In the genomic region with DNA sequence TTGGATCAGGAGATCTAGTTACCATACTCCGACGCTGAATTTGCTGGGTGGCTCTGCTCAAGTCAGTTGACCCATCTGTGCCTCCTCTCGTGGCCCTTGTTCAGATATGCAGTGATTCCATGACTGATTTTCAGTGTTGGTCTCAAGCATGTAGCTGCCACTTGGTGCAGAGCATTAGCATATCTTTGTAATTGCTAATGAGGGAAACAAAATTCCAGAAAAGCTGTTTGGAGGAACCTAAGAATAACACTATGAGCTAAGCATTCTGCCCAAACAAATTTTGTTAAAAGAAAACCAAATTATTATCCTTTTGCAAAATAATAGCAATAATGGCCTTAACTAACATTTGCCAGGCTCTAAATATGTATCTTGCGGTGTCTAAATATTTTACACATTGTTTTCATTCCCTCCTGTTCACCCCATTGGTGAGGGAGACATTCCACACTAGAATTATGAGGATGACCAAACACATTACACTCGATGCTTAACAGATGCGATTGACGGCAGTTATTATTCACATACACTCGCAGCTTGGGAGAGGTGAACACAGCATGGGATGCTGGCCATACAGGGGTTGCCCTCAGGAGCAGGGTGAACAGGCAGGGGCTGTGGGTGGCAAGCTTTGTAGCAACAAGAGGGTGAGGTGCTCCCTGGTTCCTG, we compare ENCODE assay signal across 15 cellular contexts.
"Had no signal": no experiment of that assay in that cellular context is flagged by ENCODE, and none has a peak within 500 bp of the region (broad histone marks: within the 10 kb centered on the region; RNA-seq: fewer than 3 reads in every experiment).

No MANE protein-coding gene starts in this region.

- H3K27ac ChIP-seq: cardiac muscle cell, pancreas, sigmoid colon, uterus had no signal

- DNase-seq: activated CD4-positive, alpha-beta T cell treated with anti-CD3 and anti-CD28 coated beads for 1 hour; activated CD4-positive, alpha-beta T cell treated with anti-CD3 and anti-CD28 coated beads, Interleukin-2, amount 50 U/mL, for 48 hours; activated naive CD4-positive, alpha-beta T cell treated with Interleukin-2 at 50 U/mL for 16 hours; glutamatergic neuron; immature natural killer cell; sigmoid colon; stimulated activated CD4-positive, alpha-beta T cell treated with anti-CD3 and anti-CD28 coated beads, Interleukin-12 subunit alpha, Interleukin-12 subunit beta, amount 100 ng/mL, for 4 hours; stimulated activated CD4-positive, alpha-beta T cell treated with anti-CD3 and anti-CD28 coated beads, Interleukin-2, amount 100 ng/mL, for 24 hours; T-cell; T-helper 9 cell; uterus had no signal

- H3K27ac Mint-ChIP-seq: activated T-helper 17 cell treated with anti-CD3 and anti-CD28 coated beads, Interleukin-2, amount 50 U/mL, for 72 hours; immature natural killer cell had no signal

- H3K27me3 ChIP-seq: cardiac muscle cell, pancreas, uterus had no signal

- H3K4me1 ChIP-seq: pancreas, sigmoid colon, uterus had no signal

- H3K4me1 Mint-ChIP-seq: immature natural killer cell had no signal

- H3K4me3 Mint-ChIP-seq: activated T-helper 17 cell treated with anti-CD3 and anti-CD28 coated beads, Interleukin-2, amount 50 U/mL, for 72 hours; immature natural killer cell; T-cell had no signal

- H3K9me3 Mint-ChIP-seq: activated T-helper 17 cell treated with anti-CD3 and anti-CD28 coated beads, Interleukin-2, amount 50 U/mL, for 72 hours; immature natural killer cell; T-cell had no signal

- FAIRE-seq: endometrium, pancreas had no signal

- H3K36me3 Mint-ChIP-seq: immature natural killer cell, T-cell had no signal

- ATAC-seq: activated T-helper 17 cell treated with anti-CD3 and anti-CD28 coated beads, Interleukin-2, amount 50 U/mL, for 72 hours; pancreas; T-cell had no signal

- H3K9me3 ChIP-seq: pancreas, sigmoid colon, uterus had no signal

- H3K27me3 Mint-ChIP-seq: T-cell had no signal

- H3K36me3 ChIP-seq: cardiac muscle cell, pancreas, sigmoid colon, uterus had no signal

- H3K4me3 ChIP-seq: cardiac muscle cell, pancreas, sigmoid colon, uterus had no signal
